ENCODE assay signal across 8 cellular contexts in genomic region chr11:126716456-126717083, GRCh38.
A peak's percentile ranks its signal among the peaks of the same experiment; 100 is the strongest.
DNase-seq lines count a peak whose midpoint lies in the region; ATAC-seq, FAIRE-seq and TF ChIP-seq lines count a peak whose summit lies in the region.

No MANE protein-coding gene starts in this region.

- no peaks in the 10 kb centered on the region for H3K4me1 ChIP-seq in small intestine (ENCODE audit: control insufficient read depth in 2 of 2, insufficient read depth in 1 of 2, low read depth in 1 of 2, low read length in 1 of 2)

- H3K36me3 ChIP-seq in small intestine (ENCODE audit: control insufficient read depth in 2 of 2, insufficient read depth in 2 of 2, low read length in 2 of 2), result no peaks in the 10 kb centered on the region

- intact Hi-C loops in activated CD4-positive, alpha-beta T cell treated with anti-CD3 and anti-CD28 coated beads, Interleukin-2, amount 10 ng/mL, durations not matched to agents 24 days and 14 days (cut with micrococcal nuclease), result loop anchor here (1.0 kb wide), 1 partner anchor 274 kb away; no protein-coding TSS in a partner anchor
- intact Hi-C loops in left cardiac atrium (cut with DNase I), result loop anchor here (2.0 to 10.0 kb wide), 5 partner anchors 256 to 631 kb away; no protein-coding TSS in a partner anchor

- ATAC-seq in left cardiac atrium, result peak; percentile 33 to 53
- no peak for ATAC-seq in HG03342 (IDR thresholded peaks at IDR 0.05; ENCODE audit: unreplicated experiment)

- DNase-seq in AG04450 (ENCODE audit: low read depth, low spot score) (no peak), NAMALWA (ENCODE audit: low spot score) (peak; percentile 65), left cardiac atrium (peak; percentile 41), small intestine (peak; percentile 45), NOMO-1 treated with dmso at 0.1 percent for 144 hours (lab: John Stamatoyannopoulos, UW; ENCODE audit: unreplicated experiment) (no peak)
- peak; percentile 72 for DNase-seq in activated CD4-positive, alpha-beta T cell treated with anti-CD3 and anti-CD28 coated beads, Interleukin-2, amount 10 ng/mL, durations not matched to agents 24 days and 14 days

- H3K27ac Mint-ChIP-seq in activated CD4-positive, alpha-beta T cell treated with anti-CD3 and anti-CD28 coated beads, Interleukin-2, amount 10 ng/mL, durations not matched to agents 24 days and 14 days, result no peak overlapping the region

- FAIRE-seq in small intestine (lab: Jason Lieb, UNC), result no peak

- CTCF ChIA-PET in AG04450 (lab: Charles Lee), result interaction anchor here (0.5 to 5.9 kb wide), 53 partner anchors 9 to 631 kb away, joined by 3 to 184 read pairs (median 5); partner anchors contain the start of genes DCPS and KIRREL3

- H3K4me3 Mint-ChIP-seq in activated CD4-positive, alpha-beta T cell treated with anti-CD3 and anti-CD28 coated beads, Interleukin-2, amount 10 ng/mL, durations not matched to agents 24 days and 14 days, result no peak overlapping the region

- TF ChIP-seq CTCF in AG04450 (IDR thresholded peaks at IDR 0.05; ENCODE audit: low read depth, low read length) (peak; percentile 70), GM12873 (IDR thresholded peaks at IDR 0.05; ENCODE audit: insufficient read depth, low read depth, low read length, missing control alignments) (peak; percentile 82)

- no peaks in the 10 kb centered on the region for H3K4me1 Mint-ChIP-seq in activated CD4-positive, alpha-beta T cell treated with anti-CD3 and anti-CD28 coated beads, Interleukin-2, amount 10 ng/mL, durations not matched to agents 24 days and 14 days

- peaks cover 7% of the 10 kb centered on the region for H3K27me3 Mint-ChIP-seq in activated CD4-positive, alpha-beta T cell treated with anti-CD3 and anti-CD28 coated beads, Interleukin-2, amount 10 ng/mL, durations not matched to agents 24 days and 14 days

- H3K9me3 ChIP-seq in AG04450 (ENCODE audit: control insufficient read depth, insufficient read depth, low read length) (no peaks in the 10 kb centered on the region), small intestine (ENCODE audit: control insufficient read depth, low read depth) (no peaks in the 10 kb centered on the region)

- H3K4me3 ChIP-seq in AG04450 (ENCODE audit: low read depth, low read length) (no peak overlapping the region), small intestine (ENCODE audit: low read depth in 1 of 2, low read length in 2 of 2) (no peak overlapping the region)

- H3K27ac ChIP-seq in AG04450 (ENCODE audit: low read depth, low read length) (no peak overlapping the region), small intestine (ENCODE audit: low read depth in 1 of 2, low read length in 1 of 2) (no peak overlapping the region)

- no peaks in the 10 kb centered on the region for H3K36me3 Mint-ChIP-seq in activated CD4-positive, alpha-beta T cell treated with anti-CD3 and anti-CD28 coated beads, Interleukin-2, amount 10 ng/mL, durations not matched to agents 24 days and 14 days (ENCODE audit: low read depth)

- POLR2A ChIA-PET in AG04450 (lab: Yijun Ruan, JAX), result no interaction called here

- WGBS in small intestine, 3 donors, result 53 to 76% (median 71%) methylated on average over 3 to 4 of the region's 4 CpGs

- no peaks in the 10 kb centered on the region for H3K27me3 ChIP-seq in AG04450 (ENCODE audit: control insufficient read depth, insufficient read depth, low read length)
- H3K27me3 ChIP-seq in small intestine (ENCODE audit: control insufficient read depth in 2 of 2, insufficient read depth in 2 of 2, low read length in 2 of 2), result no peaks in the 10 kb centered on the region

- H3K9me3 Mint-ChIP-seq in activated CD4-positive, alpha-beta T cell treated with anti-CD3 and anti-CD28 coated beads, Interleukin-2, amount 10 ng/mL, durations not matched to agents 24 days and 14 days, result no peaks in the 10 kb centered on the region

Comparison
In these comparisons a context has a peak if more than half of its experiments do, and no peak if none do; other contexts are left out.
1. DNase-seq: peak in NAMALWA (single experiment), activated CD4-positive, alpha-beta T cell treated with anti-CD3 and anti-CD28 coated beads, Interleukin-2, amount 10 ng/mL, durations not matched to agents 24 days and 14 days (single experiment), left cardiac atrium (single experiment) and small intestine (single experiment); none in AG04450 (single experiment) and NOMO-1 treated with dmso at 0.1 percent for 144 hours (single experiment).